8 cellular contexts compared by ENCODE assay signal in the genomic region with DNA sequence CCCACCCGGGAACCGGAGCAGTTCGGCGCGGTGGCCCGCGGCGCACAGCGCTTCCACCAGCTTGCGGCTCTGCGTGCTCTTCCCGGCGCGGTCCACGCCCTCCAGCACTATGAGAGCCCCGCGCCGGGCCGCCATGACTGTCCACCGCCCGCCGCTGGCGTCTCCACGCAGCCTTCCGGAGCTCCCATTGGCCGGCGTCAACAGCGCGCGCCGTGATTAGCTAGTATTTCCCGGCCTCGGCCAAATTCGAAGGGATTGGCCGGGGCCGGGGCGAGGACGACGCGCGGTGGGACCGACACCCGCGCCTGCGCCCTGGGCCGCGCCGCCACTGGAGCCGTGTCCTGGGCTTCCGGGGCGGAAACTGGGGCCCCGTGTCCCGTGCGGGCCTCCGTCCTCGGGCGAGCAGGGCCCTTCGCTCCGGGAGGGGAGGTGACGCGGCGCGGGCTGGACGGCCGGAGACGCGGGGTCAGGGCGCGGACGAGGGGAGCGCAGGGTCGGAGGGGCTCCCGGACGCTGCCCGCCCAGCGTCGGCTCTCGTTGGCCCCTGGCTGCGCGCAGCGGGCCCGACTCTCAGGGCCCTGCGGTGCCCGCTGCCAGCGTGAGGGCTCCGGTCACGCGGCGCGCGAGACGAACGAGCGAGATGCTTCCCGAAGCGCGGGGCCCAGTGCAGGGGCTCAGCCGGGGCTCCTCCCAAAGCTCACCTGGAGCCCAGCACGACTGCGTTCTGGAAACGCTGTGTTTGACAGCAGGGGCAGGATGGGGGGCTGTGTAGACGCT. TPM values are rescaled to one million over a fixed set of nuclear protein-coding genes. Genes with fewer than 3 reads are reported as not detected.
A peak's percentile ranks its signal among the peaks of the same experiment; 100 is the strongest.
DNase-seq lines count a peak whose midpoint lies in the region; ATAC-seq and TF ChIP-seq lines count a peak whose summit lies in the region.

Gene DTYMK, minus strand, starts transcription at position 167 of the 777 bp plus-strand sequence. Its CDS starts 32 bp downstream, at position 135.

- no peaks in the 10 kb centered on the region; the same call in 1 of the 2 replicates for H3K4me1 ChIP-seq in BE2C

- peak within 1 kb of the TSS; percentile 93 for H3K27ac ChIP-seq in cingulate gyrus (ENCODE audit: low read depth, low read length)
- H3K27ac ChIP-seq in layer of hippocampus (ENCODE audit: low read depth, low read length): peak within 1 kb of the TSS; percentile 93

- no peak for TF ChIP-seq CTCF in BE2C (IDR thresholded peaks at IDR 0.05; ENCODE audit: low read depth, low read length)

- no peaks in the 10 kb centered on the region for H3K9me3 ChIP-seq in BE2C

- no peaks in the 10 kb centered on the region for H3K27me3 ChIP-seq in BE2C
- H3K27me3 ChIP-seq in layer of hippocampus (ENCODE audit: control insufficient read depth, insufficient read depth, low read length): no peaks in the 10 kb centered on the region

- peak; percentile 89 for ATAC-seq in HG03457 (IDR thresholded peaks at IDR 0.05; ENCODE audit: unreplicated experiment)

- H3K4me3 ChIP-seq in BE2C (ENCODE audit: low read depth, low read length): peak within 1 kb of the TSS; percentile 98

- DNase-seq in BE2C (peak; percentile 98), GM19240 (ENCODE audit: insufficient read length, low spot score) (peak; percentile 99), NCI-H526 (lab: John Stamatoyannopoulos, UW) (peak; percentile 87 to 99)
- DNase-seq in activated CD4-positive, alpha-beta T cell treated with anti-CD3 and anti-CD28 coated beads for 48 hours: peak; percentile 96
- DNase-seq in stimulated activated CD4-positive, alpha-beta T cell treated with anti-CD3 and anti-CD28 coated beads, Interleukin-1b, Interleukin-23, amount 100 ng/mL, for 4 hours (ENCODE audit: low read depth in 2 of 2): peak; percentile 89 to 95

- peaks cover 47% of the 10 kb centered on the region for H3K36me3 ChIP-seq in BE2C

RNA-seq across cellular contexts. Expression of gene DTYMK, which starts in this region (rescaled TPM):
- 71.9 TPM for polyA plus RNA-seq in BE2C (2012; ENCODE audit: insufficient read depth, insufficient read length, low read depth)

Comparison
In these comparisons a context has a peak if more than half of its experiments do, and no peak if none do; other contexts are left out.
1. Peak in every context shown above with its lines: DNase-seq, ATAC-seq, H3K4me3 ChIP-seq and H3K27ac ChIP-seq.